In genomic region chr1:54796902-54797301, GRCh38 we compare ENCODE assay signal across 17 cellular contexts. TPM values are rescaled to one million over a fixed set of nuclear protein-coding genes. Genes with fewer than 3 reads are reported as not detected.
"Had no signal": no experiment of that assay in that cellular context is flagged by ENCODE, and none has a peak within 500 bp of the region (broad histone marks: within the 10 kb centered on the region; RNA-seq: fewer than 3 reads in every experiment).

No MANE protein-coding gene starts in this region.

- H3K27ac ChIP-seq: pancreas, tibial artery, vagina had no signal

- H3K36me3 Mint-ChIP-seq: brain had no signal

- H3K36me3 ChIP-seq: pancreas, tibial artery, vagina had no signal

- H3K9me3 ChIP-seq: pancreas, vagina had no signal

- H3K27me3 Mint-ChIP-seq: activated naive CD8-positive, alpha-beta T cell treated with anti-CD3 and anti-CD28 coated beads for 36 hours; stimulated activated memory B cell treated with anti-CD40 and anti-IgM and Interleukin-4, amounts not matched to agents 10 μg/mL and 1 μg/mL and 100 μg/mL, for 72 hours had no signal

- H3K4me3 ChIP-seq: pancreas, tibial artery, vagina had no signal

- DNase-seq: activated CD4-positive, alpha-beta T cell treated with anti-CD3 and anti-CD28 coated beads, Interleukin-2, amount 50 U/mL, for 48 hours; activated effector memory CD4-positive, alpha-beta T cell treated with Interleukin-2 at 50 U/mL for 16 hours; activated naive CD8-positive, alpha-beta T cell treated with anti-CD3 and anti-CD28 coated beads for 36 hours; central memory CD4-positive, alpha-beta T cell; cortex of kidney; effector CD4-positive, alpha-beta T cell; islet precursor cell; midbrain; pancreas; tibial artery had no signal

- ATAC-seq: activated CD4-positive, CD25-positive, alpha-beta regulatory T cell treated with anti-CD3 and anti-CD28 coated beads, Interleukin-2, amount 50 U/mL, for 24 hours; pancreas; stimulated activated memory B cell treated with anti-CD40 and anti-IgM and Interleukin-4, amounts not matched to agents 10 μg/mL and 1 μg/mL and 100 μg/mL, for 72 hours had no signal

- H3K9me3 Mint-ChIP-seq: stimulated activated memory B cell treated with anti-CD40 and anti-IgM and Interleukin-4, amounts not matched to agents 10 μg/mL and 1 μg/mL and 100 μg/mL, for 72 hours had no signal

- H3K27ac Mint-ChIP-seq: activated naive CD8-positive, alpha-beta T cell treated with anti-CD3 and anti-CD28 coated beads for 36 hours; stimulated activated memory B cell treated with anti-CD40 and anti-IgM and Interleukin-4, amounts not matched to agents 10 μg/mL and 1 μg/mL and 100 μg/mL, for 72 hours had no signal

- H3K27me3 ChIP-seq: pancreas, vagina had no signal

- H3K4me3 Mint-ChIP-seq: activated naive CD8-positive, alpha-beta T cell treated with anti-CD3 and anti-CD28 coated beads for 36 hours; brain; stimulated activated memory B cell treated with anti-CD40 and anti-IgM and Interleukin-4, amounts not matched to agents 10 μg/mL and 1 μg/mL and 100 μg/mL, for 72 hours had no signal

RNA-seq across cellular contexts. Expression of gene TTC22, which starts 4.2 kb away (rescaled TPM):
- total RNA-seq: endothelial cell of umbilical vein, fibroblast of lung, lung microvascular endothelial cell had no signal
- polyA plus RNA-seq: endothelial cell of umbilical vein, fibroblast of lung had no signal
